ENCODE assay signal across 15 cellular contexts in the genomic region with DNA sequence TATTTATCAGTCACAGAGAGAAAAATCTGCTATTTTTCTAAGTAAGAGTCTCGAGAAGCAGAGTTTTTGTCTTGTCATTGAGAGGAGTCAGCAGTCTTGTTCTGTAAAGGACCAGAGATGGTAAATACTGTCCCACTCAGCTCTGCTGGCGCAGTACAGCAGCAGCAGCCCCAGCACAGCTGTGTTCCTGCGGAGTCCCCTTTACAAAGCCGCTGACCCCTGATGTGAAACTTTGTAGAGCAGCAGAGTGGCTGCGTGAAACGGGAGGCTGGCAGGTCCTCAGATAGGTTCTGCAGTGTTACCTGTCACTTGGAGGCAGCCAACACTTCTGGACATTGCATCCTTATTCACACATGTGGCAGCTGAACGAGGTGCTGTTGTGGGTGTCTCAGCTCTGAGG. TPM values are rescaled to one million over a fixed set of nuclear protein-coding genes. Genes with fewer than 3 reads are reported as not detected.
DNase-seq lines count a peak whose midpoint lies in the region; ATAC-seq and TF ChIP-seq lines count a peak whose summit lies in the region.
"Had no signal": no experiment of that assay in that cellular context is flagged by ENCODE, and none has a peak within 500 bp of the region (broad histone marks: within the 10 kb centered on the region; RNA-seq: fewer than 3 reads in every experiment).

No MANE protein-coding gene starts in this region.

- in situ Hi-C loops in gastrocnemius medialis (cut with MboI; ENCODE audit: low sequenced_read_pairs in 4 of 4): loop anchor here in 3 of 4 donors (5.0 to 10.0 kb wide), 4 partner anchors 63 to 473 kb away; a partner anchor contains a TSS

- TF ChIP-seq CTCF in SU-DHL-6 (IDR thresholded peaks at IDR 0.05; ENCODE audit: insufficient read depth, low read length, poor library complexity, severe bottlenecking) (no peak), upper lobe of right lung (IDR thresholded peaks at IDR 0.05) (no peak), gastrocnemius medialis (IDR thresholded peaks at IDR 0.05 in 4 of 5, conservative IDR thresholded peaks at IDR 0.05 in 1 of 5) (no peak)

- H3K4me3 ChIP-seq in SU-DHL-6 (ENCODE audit: insufficient read depth, low read length, poor library complexity, severe bottlenecking) (peak overlapping the region; percentile 68), upper lobe of right lung (no peak overlapping the region), gastrocnemius medialis (no peak overlapping the region)

- TF ChIP-seq POLR2A in gastrocnemius medialis (IDR thresholded peaks at IDR 0.05): no peak

- intact Hi-C loops in activated naive CD4-positive, alpha-beta T cell treated with anti-CD3 and anti-CD28 coated beads for 36 hours (cut with micrococcal nuclease): loop anchor here (1.0 to 5.0 kb wide), 12 partner anchors 45 to 811 kb away; a partner anchor contains a TSS
- intact Hi-C loops in upper lobe of right lung (cut with DNase I) (no loop called here), gastrocnemius medialis (cut with DNase I; ENCODE audit: low total_unique reads) (no loop called here)

- H3K4me2 ChIP-seq in SU-DHL-6 (ENCODE audit: low read depth, low read length, poor library complexity, severe bottlenecking): peak overlapping the region; percentile 99

- no peaks in the 10 kb centered on the region for H3K79me2 ChIP-seq in SU-DHL-6 (ENCODE audit: insufficient read depth, low read length)

- H3F3A ChIP-seq in SU-DHL-6 (ENCODE audit: insufficient read depth): 0 out of 2 replicates have a peak, but pooled peaks cover 11% of the 10 kb centered on the region

- H3K9me2 ChIP-seq in SU-DHL-6 (replicated peaks; ENCODE audit: insufficient read depth, low read length): no peaks in the 10 kb centered on the region

- no peak overlapping the region for H2AFZ ChIP-seq in SU-DHL-6 (ENCODE audit: low read depth, low read length, severe bottlenecking)

- H3K27me3 ChIP-seq in SU-DHL-6 (ENCODE audit: low read length): no peaks in the 10 kb centered on the region
- H3K27me3 ChIP-seq in upper lobe of right lung: no peaks in the 10 kb centered on the region
- no peaks in the 10 kb centered on the region for H3K27me3 ChIP-seq in gastrocnemius medialis
- H3K27me3 ChIP-seq: Peyer's patch, transverse colon had no signal

- no peaks in the 10 kb centered on the region for H3K9me3 Mint-ChIP-seq in activated naive CD4-positive, alpha-beta T cell treated with anti-CD3 and anti-CD28 coated beads for 36 hours
- H3K9me3 Mint-ChIP-seq: mesothelial cell of epicardium had no signal

- H3K27ac Mint-ChIP-seq in activated naive CD4-positive, alpha-beta T cell treated with anti-CD3 and anti-CD28 coated beads for 36 hours: peak overlapping the region; percentile 98
- H3K27ac Mint-ChIP-seq: mesothelial cell of epicardium, progenitor cell of endocrine pancreas had no signal

- H3K4me1 Mint-ChIP-seq in activated naive CD4-positive, alpha-beta T cell treated with anti-CD3 and anti-CD28 coated beads for 36 hours (ENCODE audit: low read depth): peaks cover 63% of the 10 kb centered on the region

- peak overlapping the region; percentile 96 for H3K4me3 Mint-ChIP-seq in activated naive CD4-positive, alpha-beta T cell treated with anti-CD3 and anti-CD28 coated beads for 36 hours
- H3K4me3 Mint-ChIP-seq: mesothelial cell of epicardium had no signal

- H4K20me1 ChIP-seq in SU-DHL-6 (ENCODE audit: low read depth, low read length): no peaks in the 10 kb centered on the region

- CTCF ChIA-PET in activated naive CD4-positive, alpha-beta T cell treated with anti-CD3 and anti-CD28 coated beads for 36 hours (lab: Charles Lee): interaction anchor here (1.2 to 4.5 kb wide), 3 partner anchors 55 to 424 kb away, joined by 3 to 68 read pairs (median 30); no protein-coding TSS in a partner anchor

- H3K4me1 ChIP-seq in upper lobe of right lung: peaks cover 9% of the 10 kb centered on the region
- peaks cover 16 to 18% of the 10 kb centered on the region in 2 donors for H3K4me1 ChIP-seq in gastrocnemius medialis

- peak overlapping the region; percentile 86 for H3K27ac ChIP-seq in SU-DHL-6 (ENCODE audit: low read depth, low read length)
- peak overlapping the region; percentile 84 for H3K27ac ChIP-seq in epithelial cell of prostate
- H3K27ac ChIP-seq in upper lobe of right lung: peak overlapping the region; percentile 73
- no peak overlapping the region for H3K27ac ChIP-seq in gastrocnemius medialis

- ATAC-seq in upper lobe of right lung (no peak), gastrocnemius medialis (no peak)

- H3K9ac ChIP-seq in SU-DHL-6 (ENCODE audit: low read length): peak overlapping the region; percentile 70

- no peaks in the 10 kb centered on the region for H3K36me3 Mint-ChIP-seq in activated naive CD4-positive, alpha-beta T cell treated with anti-CD3 and anti-CD28 coated beads for 36 hours (ENCODE audit: low read depth)

- no peak for DNase-seq in activated naive CD4-positive, alpha-beta T cell treated with anti-CD3 and anti-CD28 coated beads for 36 hours
- DNase-seq in activated naive CD4-positive, alpha-beta T cell (lab: John Stamatoyannopoulos, UW): no peak
- DNase-seq in epithelial cell of prostate (ENCODE audit: low read depth, low spot score) (no peak), upper lobe of right lung (no peak), OCI-M1 (lab: John Stamatoyannopoulos, UW) (no peak), gastrocnemius medialis (no peak), NCI-H2227 (lab: John Stamatoyannopoulos, UW; ENCODE audit: unreplicated experiment) (no peak)
- DNase-seq: DMS153, NCI-H1105 treated with DMSO at 0.1 percent for 48 hours, NCI-H446 treated with DMSO at 0.1 percent for 48 hours had no signal

- H3K36me3 ChIP-seq in SU-DHL-6 (ENCODE audit: low read length): no peaks in the 10 kb centered on the region
- peaks cover 9% of the 10 kb centered on the region for H3K36me3 ChIP-seq in upper lobe of right lung
- H3K36me3 ChIP-seq in gastrocnemius medialis: no peaks in the 10 kb centered on the region
- H3K36me3 ChIP-seq: Peyer's patch, transverse colon had no signal

- H3K9me3 ChIP-seq in SU-DHL-6 (ENCODE audit: insufficient read depth, low read length): no peaks in the 10 kb centered on the region
- no peaks in the 10 kb centered on the region for H3K9me3 ChIP-seq in upper lobe of right lung
- H3K9me3 ChIP-seq in gastrocnemius medialis: no peaks in the 10 kb centered on the region
- H3K9me3 ChIP-seq: Peyer's patch, transverse colon had no signal

- no peaks in the 10 kb centered on the region for H3K27me3 Mint-ChIP-seq in activated naive CD4-positive, alpha-beta T cell treated with anti-CD3 and anti-CD28 coated beads for 36 hours (ENCODE audit: low read depth)
- H3K27me3 Mint-ChIP-seq: progenitor cell of endocrine pancreas had no signal

RNA-seq across cellular contexts. Expression of a gene that starts 45.2 kb away (rescaled TPM):
- total RNA-seq in activated naive CD4-positive, alpha-beta T cell treated with anti-CD3 and anti-CD28 coated beads for 36 hours: 10 to 100 TPM; 11.4 to 12.2 TPM
- 26.6 TPM for total RNA-seq in upper lobe of right lung
- 10 to 100 TPM; 10.8 to 23.5 (median 15.4) TPM for total RNA-seq in gastrocnemius medialis

Comparison
In these comparisons a context has a peak if more than half of its experiments do, and no peak if none do; other contexts are left out.
1. H3K27ac ChIP-seq: peak in SU-DHL-6 (single experiment), epithelial cell of prostate (single experiment) and upper lobe of right lung (single experiment); none in gastrocnemius medialis (0 of 4).